In the genomic region with DNA sequence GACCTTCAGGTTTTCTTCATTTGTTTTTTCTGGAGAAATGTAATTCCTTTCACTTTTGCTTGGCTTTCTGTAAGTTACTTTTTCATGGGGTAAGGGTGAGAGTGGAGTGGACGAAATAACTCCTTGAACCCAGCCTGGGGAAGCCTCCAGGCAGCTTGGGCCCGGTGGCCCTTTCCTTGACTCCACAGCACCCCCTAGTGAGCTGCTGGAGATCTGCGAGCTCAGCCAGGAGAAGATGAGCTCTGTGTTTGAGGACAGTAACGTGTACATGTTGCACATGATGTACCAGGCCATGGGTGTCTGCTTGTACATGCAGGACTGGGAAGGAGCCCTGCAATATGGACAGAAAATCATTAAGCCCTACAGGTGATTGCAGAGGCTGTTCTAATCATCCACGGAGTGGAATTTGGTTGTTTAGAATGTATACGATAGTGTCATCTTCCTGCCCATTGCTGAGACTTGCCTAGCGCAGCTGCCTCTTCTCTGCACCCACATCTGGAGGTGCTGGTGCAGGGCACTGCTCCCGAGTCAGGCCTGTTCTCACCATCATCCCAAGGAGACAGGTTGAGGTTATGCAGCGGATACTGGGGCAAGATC, we compare ENCODE assay signal across 8 cellular contexts. TPM values are rescaled to one million over a fixed set of nuclear protein-coding genes. Genes with fewer than 3 reads are reported as not detected.
DNase-seq lines count a peak whose midpoint lies in the region; ATAC-seq and TF ChIP-seq lines count a peak whose summit lies in the region.

No MANE protein-coding gene starts in this region.

- no peak overlapping the region for H4K8ac ChIP-seq in neuronal stem cell (ENCODE audit: low read depth, low read length)

- H2BK15ac ChIP-seq in neuronal stem cell (ENCODE audit: low read length): no peak overlapping the region

- H4K20me1 ChIP-seq in DND-41 (ENCODE audit: insufficient read depth, low read length): peaks cover 2% of the 10 kb centered on the region; the same call in 1 of the 2 replicates

- WGBS in neuronal stem cell (ENCODE audit: extremely low coverage in 2 of 2, insufficient read length in 2 of 2, insufficient replicate concordance in 1 of 2), 2 donors: no CpG with 5 or more reads among the region's 9 CpGs

- TF ChIP-seq CTCF in DND-41 (IDR thresholded peaks at IDR 0.05; ENCODE audit: borderline replicate concordance, extremely low read depth, low read length, poor library complexity, severe bottlenecking): peak; percentile 94
- peak; percentile 92 for TF ChIP-seq CTCF in epithelial cell of proximal tubule (conservative IDR thresholded peaks at IDR 0.05; ENCODE audit: low read depth, low read length)
- peak in 3 of 4 experiments; percentile 20 to 51 (median 41) for TF ChIP-seq CTCF in uterus (IDR thresholded peaks at IDR 0.05)

- no peak overlapping the region for H3K4ac ChIP-seq in neuronal stem cell (ENCODE audit: low read length)

- H3K4me2 ChIP-seq in DND-41 (ENCODE audit: insufficient read depth, low read length) (no peak overlapping the region), neuronal stem cell (ENCODE audit: insufficient read depth, low read length, poor library complexity, severe bottlenecking) (no peak overlapping the region)

- no peaks in the 10 kb centered on the region for H3K4me1 ChIP-seq in DND-41 (ENCODE audit: insufficient read depth, low read length)
- peaks cover 0 to 5% of the 10 kb centered on the region in 2 donors for H3K4me1 ChIP-seq in neuronal stem cell (ENCODE audit: control insufficient read depth in 2 of 2, insufficient read depth in 1 of 2, low read depth in 1 of 2, low read length in 2 of 2)
- no peaks in the 10 kb centered on the region for H3K4me1 ChIP-seq in uterus

- DNase-seq in DND-41: peak; percentile 66
- peak; percentile 33 for DNase-seq in NCI-H1092 (lab: John Stamatoyannopoulos, UW)
- DNase-seq in activated CD4-positive, alpha-beta T cell treated with anti-CD3 and anti-CD28 coated beads, Interleukin-2, amount 50 U/mL, for 48 hours: peak; percentile 57 to 70
- no peak for DNase-seq in epithelial cell of proximal tubule (ENCODE audit: low read depth)
- no peak for DNase-seq in neuronal stem cell (ENCODE audit: low spot score)
- no peak for DNase-seq in uterus
- DNase-seq in foreskin melanocyte: no peak

- H2BK120ac ChIP-seq in neuronal stem cell (ENCODE audit: low read depth, low read length): no peak overlapping the region

- peak overlapping the region; percentile 1 for H2AK5ac ChIP-seq in neuronal stem cell (ENCODE audit: low read depth, low read length)

- H2AFZ ChIP-seq in DND-41 (ENCODE audit: low read depth, low read length) (no peak overlapping the region), neuronal stem cell (ENCODE audit: low read length) (no peak overlapping the region)

- H3K14ac ChIP-seq in neuronal stem cell (ENCODE audit: low read length): no peak overlapping the region

- no peak overlapping the region for H3K27ac ChIP-seq in DND-41 (ENCODE audit: low read length)
- no peak overlapping the region for H3K27ac ChIP-seq in neuronal stem cell (replicated peaks; ENCODE audit: low read length)
- no peak overlapping the region for H3K27ac ChIP-seq in uterus

- H3K36me3 ChIP-seq in DND-41 (ENCODE audit: insufficient read depth, low read length): peaks cover 57% of the 10 kb centered on the region
- H3K36me3 ChIP-seq in neuronal stem cell (replicated peaks in 1 of 2; ENCODE audit: control insufficient read depth in 2 of 2, insufficient read depth in 2 of 2, low read length in 2 of 2): peaks cover 0 to 47% of the 10 kb centered on the region in 2 donors
- no peaks in the 10 kb centered on the region for H3K36me3 ChIP-seq in uterus

- ATAC-seq in DND-41 (ENCODE audit: insufficient read depth, low read depth): peak; percentile 64
- peak; percentile 44 for ATAC-seq in GM21423 (IDR thresholded peaks at IDR 0.05; ENCODE audit: unreplicated experiment)

- no peak overlapping the region for H4K91ac ChIP-seq in neuronal stem cell (ENCODE audit: low read depth, low read length, poor library complexity)

- no peak overlapping the region for H2BK5ac ChIP-seq in neuronal stem cell (ENCODE audit: low read length)

- no peak overlapping the region for H3K9ac ChIP-seq in DND-41 (ENCODE audit: low read depth, low read length)
- no peak overlapping the region for H3K9ac ChIP-seq in neuronal stem cell (ENCODE audit: low read depth, low read length, poor library complexity)

- H3K23ac ChIP-seq in neuronal stem cell (ENCODE audit: low read depth, low read length, poor library complexity): no peak overlapping the region

- H3K27me3 ChIP-seq in DND-41 (ENCODE audit: insufficient read depth, low read length, poor library complexity) (no peaks in the 10 kb centered on the region), neuronal stem cell (ENCODE audit: control insufficient read depth in 3 of 3, insufficient read depth in 3 of 3, low read depth in 1 of 3, low read length in 3 of 3) (no peaks in the 10 kb centered on the region), uterus (no peaks in the 10 kb centered on the region)

- H3K79me1 ChIP-seq in neuronal stem cell (ENCODE audit: low read depth, low read length): no peaks in the 10 kb centered on the region

- no peaks in the 10 kb centered on the region for H3K79me2 ChIP-seq in DND-41 (ENCODE audit: insufficient read depth, low read length)

- no peak for TF ChIP-seq POLR2A in uterus (IDR thresholded peaks at IDR 0.05)

- intact Hi-C loops in uterus (cut with DNase I; ENCODE audit: low total_unique reads): loop anchor here (5.0 kb wide), 2 partner anchors 70 to 255 kb away; no protein-coding TSS in a partner anchor

- H3K9me3 ChIP-seq in DND-41 (ENCODE audit: insufficient read depth, low read length, severe bottlenecking) (no peaks in the 10 kb centered on the region), neuronal stem cell (replicated peaks in 1 of 2; ENCODE audit: control insufficient read depth in 2 of 2, insufficient read depth in 1 of 2, low read depth in 1 of 2, low read length in 2 of 2) (no peaks in the 10 kb centered on the region), uterus (no peaks in the 10 kb centered on the region)

- H3K4me3 ChIP-seq in DND-41 (ENCODE audit: low read depth in 1 of 2, low read length in 2 of 2) (no peak overlapping the region), epithelial cell of proximal tubule (ENCODE audit: low read depth, low read length) (no peak overlapping the region), neuronal stem cell (ENCODE audit: low read length in 2 of 2) (no peak overlapping the region), uterus (no peak overlapping the region)

- no peak overlapping the region for H3K18ac ChIP-seq in neuronal stem cell (ENCODE audit: low read length)

- no peak overlapping the region for H2BK12ac ChIP-seq in neuronal stem cell (ENCODE audit: low read length)

RNA-seq across cellular contexts. Expression of gene SMYD2, which starts 51.0 kb away (rescaled TPM):
- total RNA-seq in epithelial cell of proximal tubule (65.6 and 82.2 TPM in 2 replicates), uterus (10 to 100 TPM in 3 of 4 donors, 1 to 10 TPM in 1; 6.8 to 41.3 (median 19.2) TPM)
- 14.4 TPM for polyA plus RNA-seq in neuronal stem cell (2013, experiment 1 of 2)
- 14.7 TPM for polyA plus RNA-seq in neuronal stem cell (2013, experiment 2 of 2)

Comparison
In these comparisons a context has a peak if more than half of its experiments do, and no peak if none do; other contexts are left out.
1. DNase-seq: peak in DND-41 (single experiment), NCI-H1092 (single experiment) and activated CD4-positive, alpha-beta T cell treated with anti-CD3 and anti-CD28 coated beads, Interleukin-2, amount 50 U/mL, for 48 hours (2 of 2); none in epithelial cell of proximal tubule (single experiment), neuronal stem cell (single experiment), uterus (0 of 2) and foreskin melanocyte (single experiment).
2. CTCF ChIP-seq: peak in every context shown above with its lines; median percentile 94 in DND-41; 92 in epithelial cell of proximal tubule; 41 in uterus.